Comparison of ENCODE assay signal across 13 cellular contexts in genomic region chr7:145909956-145910611, GRCh38.
DNase-seq lines count a peak whose midpoint lies in the region; ATAC-seq and TF ChIP-seq lines count a peak whose summit lies in the region.
"Had no signal": no experiment of that assay in that cellular context is flagged by ENCODE, and none has a peak within 500 bp of the region (broad histone marks: within the 10 kb centered on the region; RNA-seq: fewer than 3 reads in every experiment).

No MANE protein-coding gene starts in this region.

- H3K9me3 ChIP-seq in DOHH2 (ENCODE audit: control insufficient read depth, insufficient read depth, low read length) (no peaks in the 10 kb centered on the region), hepatocyte (ENCODE audit: low read depth) (no peaks in the 10 kb centered on the region)

- H3K27ac ChIP-seq in DOHH2 (ENCODE audit: low read depth, low read length) (no peak overlapping the region), hepatocyte (no peak overlapping the region)
- H3K27ac ChIP-seq: epithelial cell of prostate had no signal

- in situ Hi-C loops in astrocyte of the spinal cord (cut with HindIII; ENCODE audit: low sequenced_read_pairs): no loop called here

- H3K4me2 ChIP-seq in DOHH2 (ENCODE audit: low read length) (peak overlapping the region; percentile 41), hepatocyte (no peak overlapping the region)

- H3K27me3 ChIP-seq in DOHH2 (ENCODE audit: control insufficient read depth, low read length) (no peaks in the 10 kb centered on the region), hepatocyte (no peaks in the 10 kb centered on the region)

- DNase-seq in astrocyte of the spinal cord (ENCODE audit: low read depth, low spot score) (peak; percentile 64), hepatocyte (ENCODE audit: low spot score) (no peak), hypothalamus (lab: John Stamatoyannopoulos, UW) (no peak), amniotic stem cell (lab: John Stamatoyannopoulos, UW) (no peak), mesothelial cell of epicardium (ENCODE audit: low spot score in 2 of 2, unreplicated experiment in 2 of 2) (no peak)
- DNase-seq: activated CD4-positive, alpha-beta T cell treated with anti-CD3 and anti-CD28 coated beads for 4 hours; CD4-positive, CD25-positive, alpha-beta regulatory T cell had no signal

- H3K79me2 ChIP-seq in DOHH2 (ENCODE audit: control insufficient read depth, low read length) (no peaks in the 10 kb centered on the region), hepatocyte (no peaks in the 10 kb centered on the region)

- H3K36me3 Mint-ChIP-seq in mesothelial cell of epicardium: no peaks in the 10 kb centered on the region
- H3K36me3 Mint-ChIP-seq: CD4-positive, CD25-positive, alpha-beta regulatory T cell had no signal

- ATAC-seq in GM21576 (IDR thresholded peaks at IDR 0.05; ENCODE audit: unreplicated experiment) (peak; percentile 88), HG03442 (IDR thresholded peaks at IDR 0.05; ENCODE audit: unreplicated experiment) (peak; percentile 39)
- ATAC-seq: left lobe of liver had no signal

- H3K36me3 ChIP-seq in DOHH2 (ENCODE audit: control insufficient read depth, low read length) (no peaks in the 10 kb centered on the region), hepatocyte (replicated peaks; ENCODE audit: insufficient read depth, low read depth) (no peaks in the 10 kb centered on the region)

- TF ChIP-seq CTCF in DOHH2 (IDR thresholded peaks at IDR 0.05; ENCODE audit: low read depth, low read length, poor library complexity, severe bottlenecking) (no peak), astrocyte of the spinal cord (IDR thresholded peaks at IDR 0.05; ENCODE audit: low read depth, low read length) (no peak), hepatocyte (IDR thresholded peaks at IDR 0.05; ENCODE audit: poor library complexity) (no peak), mesothelial cell of epicardium (IDR thresholded peaks at IDR 0.05; ENCODE audit: unreplicated experiment) (no peak)

- no peak overlapping the region for H2AFZ ChIP-seq in hepatocyte

- H4K20me1 ChIP-seq in DOHH2 (ENCODE audit: control insufficient read depth, insufficient read depth, low read depth, low read length): no peaks in the 10 kb centered on the region
- H4K20me1 ChIP-seq in hepatocyte (ENCODE audit: insufficient read depth, poor library complexity, severe bottlenecking): no peaks in the 10 kb centered on the region

- peak overlapping the region; percentile 26 for H3K4me3 ChIP-seq in DOHH2 (ENCODE audit: low read length)
- H3K4me3 ChIP-seq in astrocyte of the spinal cord (ENCODE audit: low read depth, low read length): no peak overlapping the region
- H3K4me3 ChIP-seq in hepatocyte: no peak overlapping the region

- H3K9me3 Mint-ChIP-seq in mesothelial cell of epicardium: no peaks in the 10 kb centered on the region

- no peaks in the 10 kb centered on the region for H3K27me3 Mint-ChIP-seq in mesothelial cell of epicardium (ENCODE audit: low read depth)
- H3K27me3 Mint-ChIP-seq: CD4-positive, CD25-positive, alpha-beta regulatory T cell; stimulated activated naive CD8-positive, alpha-beta T cell treated with anti-CD3 and anti-CD28 coated beads, Interleukin-15, Interleukin-2, amounts not matched to agents 100 ng/mL and 50 ng/mL, for 24 hours had no signal

- H3F3A ChIP-seq in DOHH2 (ENCODE audit: control insufficient read depth, insufficient read depth): peaks cover 3% of the 10 kb centered on the region; the same call in 1 of the 2 replicates

- H3K4me1 Mint-ChIP-seq in mesothelial cell of epicardium: no peaks in the 10 kb centered on the region
- H3K4me1 Mint-ChIP-seq: CD4-positive, CD25-positive, alpha-beta regulatory T cell had no signal

- H3K9me2 ChIP-seq in DOHH2 (replicated peaks; ENCODE audit: control insufficient read depth, low read length) (no peaks in the 10 kb centered on the region), hepatocyte (replicated peaks; ENCODE audit: insufficient read depth) (no peaks in the 10 kb centered on the region)

- peaks cover 14% of the 10 kb centered on the region for H3K4me1 ChIP-seq in DOHH2 (ENCODE audit: control insufficient read depth, low read length)
- H3K4me1 ChIP-seq in hepatocyte (ENCODE audit: insufficient read depth): no peaks in the 10 kb centered on the region

- WGBS in hepatocyte (ENCODE audit: low lambda C conversion rate, missing lambda C conversion rate): 78% methylated on average over 3 of the region's 3 CpGs

- H3K27ac Mint-ChIP-seq in mesothelial cell of epicardium: no peak overlapping the region
- H3K27ac Mint-ChIP-seq: CD4-positive, CD25-positive, alpha-beta regulatory T cell; stimulated activated naive CD8-positive, alpha-beta T cell treated with anti-CD3 and anti-CD28 coated beads, Interleukin-15, Interleukin-2, amounts not matched to agents 100 ng/mL and 50 ng/mL, for 24 hours had no signal

- H3K4me3 Mint-ChIP-seq in mesothelial cell of epicardium: no peak overlapping the region
- H3K4me3 Mint-ChIP-seq: CD4-positive, CD25-positive, alpha-beta regulatory T cell; stimulated activated naive CD8-positive, alpha-beta T cell treated with anti-CD3 and anti-CD28 coated beads, Interleukin-15, Interleukin-2, amounts not matched to agents 100 ng/mL and 50 ng/mL, for 24 hours had no signal
